Comparison of ENCODE assay signal across 8 cellular contexts in the genomic region with DNA sequence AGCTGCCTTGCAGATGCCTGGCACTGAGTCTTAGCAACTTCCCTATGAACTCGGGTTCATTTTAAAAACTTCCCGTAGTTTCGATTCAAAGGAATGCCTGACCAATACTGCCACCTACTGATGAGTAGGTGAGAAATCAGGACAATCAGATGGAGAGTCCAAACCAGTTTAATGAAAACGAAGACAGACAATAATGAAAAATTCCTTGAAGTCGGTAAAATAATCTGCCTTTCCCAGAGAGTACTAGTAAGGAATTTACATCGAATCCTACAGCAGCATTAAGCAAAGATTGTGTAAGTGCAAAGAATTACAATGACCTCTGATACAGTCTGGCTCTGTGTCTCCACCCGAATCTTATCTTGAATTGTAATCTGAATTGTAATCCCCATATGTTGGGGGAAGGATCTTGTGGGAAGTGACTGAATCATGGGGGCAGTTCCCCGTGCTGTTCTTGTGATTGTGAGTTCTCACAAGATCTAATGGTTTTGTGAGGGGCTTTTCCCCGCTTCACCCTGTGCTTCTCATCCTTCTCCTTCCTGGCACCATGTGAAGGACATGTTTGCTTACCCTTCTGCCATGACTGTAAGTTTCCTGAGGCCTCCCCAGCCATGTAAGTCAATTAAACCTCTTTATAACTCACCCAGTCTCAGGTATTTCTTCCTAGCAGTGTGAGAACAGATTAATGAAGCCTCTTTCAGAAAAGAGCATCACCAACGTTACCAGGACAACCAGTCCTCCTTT.
A peak's percentile ranks its signal among the peaks of the same experiment; 100 is the strongest.
DNase-seq lines count a peak whose midpoint lies in the region; ATAC-seq, FAIRE-seq and TF ChIP-seq lines count a peak whose summit lies in the region.

No MANE protein-coding gene starts in this region.

- TF ChIP-seq CTCF in GM12864 (IDR thresholded peaks at IDR 0.05; ENCODE audit: low read depth, low read length, missing control alignments) (peak; percentile 26), bronchial epithelial cell (IDR thresholded peaks at IDR 0.05; ENCODE audit: insufficient read depth, low read length, severe bottlenecking) (peak; percentile 65), kidney epithelial cell (IDR thresholded peaks at IDR 0.05; ENCODE audit: insufficient read depth, low read length, poor library complexity, severe bottlenecking) (peak; percentile 72), thoracic aorta (IDR thresholded peaks at IDR 0.05) (peak; percentile 55)

- FAIRE-seq in bronchial epithelial cell (lab: Jason Lieb, UNC) = no peak

- ATAC-seq in thoracic aorta (ENCODE audit: insufficient number of reproducible peaks, low FRiP score, low read depth) (no peak), HG03378 (IDR thresholded peaks at IDR 0.05; ENCODE audit: unreplicated experiment) (no peak), GM21515 (IDR thresholded peaks at IDR 0.05; ENCODE audit: unreplicated experiment) (no peak)

- H3K27me3 ChIP-seq in bronchial epithelial cell (ENCODE audit: control insufficient read depth, insufficient read depth, low read length) = no peaks in the 10 kb centered on the region
- H3K27me3 ChIP-seq in kidney epithelial cell (ENCODE audit: control insufficient read depth, insufficient read depth, low read length) = no peaks in the 10 kb centered on the region
- H3K27me3 ChIP-seq in thoracic aorta (replicated peaks; ENCODE audit: insufficient read depth) = no peaks in the 10 kb centered on the region

- H3K4me1 ChIP-seq in thoracic aorta (ENCODE audit: control insufficient read depth in 1 of 2, low read depth in 2 of 2) = no peaks in the 10 kb centered on the region

- H3K36me3 ChIP-seq in bronchial epithelial cell (ENCODE audit: control insufficient read depth, insufficient read depth, low read length) = no peaks in the 10 kb centered on the region
- no peaks in the 10 kb centered on the region for H3K36me3 ChIP-seq in kidney epithelial cell (ENCODE audit: control insufficient read depth, insufficient read depth, low read length)
- H3K36me3 ChIP-seq in thoracic aorta = no peaks in the 10 kb centered on the region

- no peaks in the 10 kb centered on the region for H3K9me3 ChIP-seq in thoracic aorta

- H3K4me3 ChIP-seq in GM12864 (ENCODE audit: low read depth, low read length) (no peak overlapping the region), bronchial epithelial cell (ENCODE audit: low read depth, low read length) (no peak overlapping the region), kidney epithelial cell (ENCODE audit: low read depth, low read length) (no peak overlapping the region), thoracic aorta (peak overlapping the region; percentile 66)

- DNase-seq in A172 (ENCODE audit: low spot score) = peak; percentile 52
- no peak for DNase-seq in GM12864 (ENCODE audit: low read depth)
- DNase-seq in NCI-H748 (lab: John Stamatoyannopoulos, UW; ENCODE audit: unreplicated experiment) = peak; percentile 52
- DNase-seq in bronchial epithelial cell (ENCODE audit: low read depth) = peak; percentile 58
- DNase-seq in kidney epithelial cell (ENCODE audit: low read depth) = peak; percentile 35
- DNase-seq in thoracic aorta (ENCODE audit: low spot score) = no peak

- H3K27ac ChIP-seq in thoracic aorta = no peak overlapping the region

Comparison
In these comparisons a context has a peak if more than half of its experiments do, and no peak if none do; other contexts are left out.
1. DNase-seq: peak in A172 (single experiment), NCI-H748 (single experiment), bronchial epithelial cell (single experiment) and kidney epithelial cell (single experiment); none in GM12864 (single experiment) and thoracic aorta (single experiment).
2. Peak in every context shown above with its lines, with median percentiles within 50 percentile points of each other: CTCF ChIP-seq.